10 cellular contexts compared by ENCODE assay signal in the genomic region with DNA sequence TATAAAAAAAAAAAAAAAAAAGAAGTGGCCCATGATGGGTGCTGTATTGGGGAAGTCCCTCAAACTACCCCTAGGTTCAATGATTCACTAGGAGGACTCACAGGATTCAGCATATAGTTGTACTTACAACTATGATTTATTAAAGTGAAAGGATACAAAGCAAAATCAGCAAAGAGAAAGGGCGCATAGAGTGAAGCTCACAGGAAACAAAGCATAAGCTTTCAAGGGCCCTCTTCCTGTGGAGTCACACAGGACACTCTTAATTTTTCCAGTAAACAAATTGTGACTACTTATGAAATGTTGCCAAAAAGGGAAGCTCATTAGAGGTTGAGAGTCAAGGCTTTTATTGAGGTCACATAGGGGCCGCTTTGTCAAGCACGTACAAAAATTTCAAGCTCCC.
DNase-seq lines count a peak whose midpoint lies in the region; TF ChIP-seq lines count a peak whose summit lies in the region.
"Had no signal": no experiment of that assay in that cellular context is flagged by ENCODE, and none has a peak within 500 bp of the region (broad histone marks: within the 10 kb centered on the region; RNA-seq: fewer than 3 reads in every experiment).

No MANE protein-coding gene starts in this region.

- POLR2A ChIA-PET in GM10248 (lab: Yijun Ruan, JAX) = interaction anchor here (0.6 kb wide), 1 partner anchor 449 kb away, joined by 10 read pairs; no protein-coding TSS in a partner anchor

- WGBS in trophoblast cell (ENCODE audit: extremely low coverage, insufficient coverage, insufficient read length) = no CpG with 5 or more reads among the region's 3 CpGs

- H2BK5ac ChIP-seq in trophoblast cell (ENCODE audit: low read depth, low read length, poor library complexity) = no peak overlapping the region

- no peak overlapping the region for H3K4me2 ChIP-seq in trophoblast cell (ENCODE audit: low read length)

- H2AK5ac ChIP-seq in trophoblast cell (ENCODE audit: low read length) = no peak overlapping the region

- H2BK12ac ChIP-seq in trophoblast cell (ENCODE audit: low read length) = no peak overlapping the region

- no peak for TF ChIP-seq CTCF in GM10248 (IDR thresholded peaks at IDR 0.05; ENCODE audit: control extremely low read depth, extremely low read depth, low read depth, missing control alignments)

- no peak overlapping the region for H3K9ac ChIP-seq in trophoblast cell (ENCODE audit: low read length)

- DNase-seq in GM10248 (ENCODE audit: extremely low spot score) (peak; percentile 7), H4 (ENCODE audit: low spot score) (peak; percentile 10), NCI-H128 (lab: John Stamatoyannopoulos, UW; ENCODE audit: unreplicated experiment) (peak; percentile 68), dermis blood vessel endothelial cell (peak; percentile 9), AG08395 (ENCODE audit: low spot score) (no peak), trophoblast cell (no peak), DMS114 treated with DMSO at 0.1 percent for 48 hours (lab: John Stamatoyannopoulos, UW; ENCODE audit: unreplicated experiment) (no peak), activated gamma-delta T cell (lab: John Stamatoyannopoulos, UW) (no peak)
- DNase-seq: MM.1S had no signal

- H3K4me3 ChIP-seq in trophoblast cell (ENCODE audit: low read depth, low read length) = no peak overlapping the region

- no peak overlapping the region for H4K8ac ChIP-seq in trophoblast cell (ENCODE audit: low read depth, low read length)

- H2BK120ac ChIP-seq in trophoblast cell (ENCODE audit: insufficient read depth, low read length, poor library complexity) = no peak overlapping the region

- no peak overlapping the region for H3K27ac ChIP-seq in trophoblast cell (ENCODE audit: low read depth, low read length)
- H3K27ac ChIP-seq: VCaP had no signal

- no peak overlapping the region for H3K18ac ChIP-seq in trophoblast cell (ENCODE audit: low read length)

- H3K79me1 ChIP-seq in trophoblast cell (ENCODE audit: low read length) = no peaks in the 10 kb centered on the region

- no peak overlapping the region for H3K4ac ChIP-seq in trophoblast cell (ENCODE audit: low read depth, low read length)

- H2AFZ ChIP-seq in trophoblast cell (ENCODE audit: insufficient read depth, low read length, poor library complexity) = no peak overlapping the region

- no peaks in the 10 kb centered on the region for H3K79me2 ChIP-seq in trophoblast cell (ENCODE audit: control insufficient read depth, insufficient read depth, low read length, poor library complexity)

- H4K12ac ChIP-seq in trophoblast cell (ENCODE audit: low read depth, low read length) = no peak overlapping the region

- no peaks in the 10 kb centered on the region for H3K36me3 ChIP-seq in trophoblast cell (ENCODE audit: control insufficient read depth in 1 of 2, insufficient read depth in 2 of 2, low read length in 2 of 2)

- CTCF ChIA-PET in GM10248 (lab: Yijun Ruan, JAX) = interaction anchor here (0.6 kb wide), 1 partner anchor 45 kb away, joined by 3 read pairs; no protein-coding TSS in a partner anchor

- no peak overlapping the region for H3K23ac ChIP-seq in trophoblast cell (ENCODE audit: low read length)

- no peaks in the 10 kb centered on the region for H3K27me3 ChIP-seq in trophoblast cell (ENCODE audit: insufficient read depth, low read length)

- no peaks in the 10 kb centered on the region for H3K9me3 ChIP-seq in trophoblast cell (ENCODE audit: insufficient read depth, low read depth, low read length)

- H3K4me1 ChIP-seq in trophoblast cell (ENCODE audit: control insufficient read depth in 1 of 2, insufficient read depth in 2 of 2, low read length in 2 of 2) = no peaks in the 10 kb centered on the region

- no peak overlapping the region for H4K91ac ChIP-seq in trophoblast cell (ENCODE audit: low read depth, low read length)

- H3K14ac ChIP-seq in trophoblast cell (ENCODE audit: low read length) = no peak overlapping the region

Comparison
In these comparisons a context has a peak if more than half of its experiments do, and no peak if none do; other contexts are left out.
1. DNase-seq: peak in GM10248 (single experiment), H4 (single experiment), NCI-H128 (single experiment) and dermis blood vessel endothelial cell (single experiment); none in AG08395 (single experiment), trophoblast cell (0 of 2), DMS114 treated with DMSO at 0.1 percent for 48 hours (single experiment) and activated gamma-delta T cell (single experiment).